ENCODE assay signal across 9 cellular contexts in genomic region chr3:137032465-137033120, GRCh38.
DNase-seq lines count a peak whose midpoint lies in the region; ATAC-seq lines count a peak whose summit lies in the region.
"Had no signal": no experiment of that assay in that cellular context is flagged by ENCODE, and none has a peak within 500 bp of the region (broad histone marks: within the 10 kb centered on the region; RNA-seq: fewer than 3 reads in every experiment).

No MANE protein-coding gene starts in this region.

- H3K9me3 Mint-ChIP-seq in activated CD4-positive, alpha-beta memory T cell treated with anti-CD3 and anti-CD28 coated beads, Interleukin-2, amount 10 ng/mL, durations not matched to agents 7 days and 5 days: no peaks in the 10 kb centered on the region
- H3K9me3 Mint-ChIP-seq: IgD-negative memory B cell had no signal

- H3K36me3 Mint-ChIP-seq in activated CD4-positive, alpha-beta memory T cell treated with anti-CD3 and anti-CD28 coated beads, Interleukin-2, amount 10 ng/mL, durations not matched to agents 7 days and 5 days (ENCODE audit: low read depth): no peaks in the 10 kb centered on the region
- H3K36me3 Mint-ChIP-seq: IgD-negative memory B cell had no signal

- peak; percentile 74 for ATAC-seq in GM19043 (IDR thresholded peaks at IDR 0.05; ENCODE audit: low read depth, unreplicated experiment)
- ATAC-seq in HG03378 (IDR thresholded peaks at IDR 0.05; ENCODE audit: unreplicated experiment): peak; percentile 90

- peaks cover 13% of the 10 kb centered on the region for H3K27me3 Mint-ChIP-seq in activated CD4-positive, alpha-beta memory T cell treated with anti-CD3 and anti-CD28 coated beads, Interleukin-2, amount 10 ng/mL, durations not matched to agents 7 days and 5 days

- peak; percentile 94 for DNase-seq in AG20443 (ENCODE audit: low spot score)
- peak; percentile 85 for DNase-seq in NCI-H526 treated with DMSO at 0.1 percent for 48 hours (lab: John Stamatoyannopoulos, UW)
- DNase-seq in activated CD4-positive, alpha-beta memory T cell treated with anti-CD3 and anti-CD28 coated beads, Interleukin-2, amount 10 ng/mL, durations not matched to agents 7 days and 5 days: peak; percentile 76
- peak; percentile 56 for DNase-seq in effector CD8-positive, alpha-beta T cell (lab: John Stamatoyannopoulos, UW)
- peak; percentile 89 for DNase-seq in medulla oblongata (ENCODE audit: extremely low spot score)
- peak; percentile 63 for DNase-seq in stimulated activated CD8-positive, alpha-beta memory T cell treated with anti-CD3 and anti-CD28 coated beads, Interleukin-12 subunit alpha, Interleukin-12 subunit beta, amount 100 ng/mL, for 1 hour (ENCODE audit: low read depth)

- H3K27ac Mint-ChIP-seq in activated CD4-positive, alpha-beta memory T cell treated with anti-CD3 and anti-CD28 coated beads, Interleukin-2, amount 10 ng/mL, durations not matched to agents 7 days and 5 days: no peak overlapping the region

- H3K4me1 Mint-ChIP-seq in activated CD4-positive, alpha-beta memory T cell treated with anti-CD3 and anti-CD28 coated beads, Interleukin-2, amount 10 ng/mL, durations not matched to agents 7 days and 5 days: peaks cover 7% of the 10 kb centered on the region

- H3K4me3 Mint-ChIP-seq in activated CD4-positive, alpha-beta memory T cell treated with anti-CD3 and anti-CD28 coated beads, Interleukin-2, amount 10 ng/mL, durations not matched to agents 7 days and 5 days: no peak overlapping the region

- CTCF ChIA-PET in activated CD4-positive, alpha-beta memory T cell treated with anti-CD3 and anti-CD28 coated beads, Interleukin-2, amount 10 ng/mL, durations not matched to agents 7 days and 5 days (lab: Charles Lee): interaction anchor here (0.7 to 5.5 kb wide), 21 partner anchors 8 to 963 kb away, joined by 3 to 24 read pairs (median 4); partner anchors contain the start of gene STAG1

- POLR2A ChIA-PET in activated CD4-positive, alpha-beta memory T cell treated with anti-CD3 and anti-CD28 coated beads, Interleukin-2, amount 10 ng/mL, durations not matched to agents 7 days and 5 days (lab: Charles Lee): interaction anchor here (0.6 to 0.9 kb wide), 2 partner anchors 171 to 354 kb away, joined by 3 read pairs; partner anchors contain the start of gene NCK1

Comparison
In these comparisons a context has a peak if more than half of its experiments do, and no peak if none do; other contexts are left out.
1. Peak in every context shown above with its lines: DNase-seq and ATAC-seq.